Comparison of ENCODE assay signal across 16 cellular contexts in the genomic region with DNA sequence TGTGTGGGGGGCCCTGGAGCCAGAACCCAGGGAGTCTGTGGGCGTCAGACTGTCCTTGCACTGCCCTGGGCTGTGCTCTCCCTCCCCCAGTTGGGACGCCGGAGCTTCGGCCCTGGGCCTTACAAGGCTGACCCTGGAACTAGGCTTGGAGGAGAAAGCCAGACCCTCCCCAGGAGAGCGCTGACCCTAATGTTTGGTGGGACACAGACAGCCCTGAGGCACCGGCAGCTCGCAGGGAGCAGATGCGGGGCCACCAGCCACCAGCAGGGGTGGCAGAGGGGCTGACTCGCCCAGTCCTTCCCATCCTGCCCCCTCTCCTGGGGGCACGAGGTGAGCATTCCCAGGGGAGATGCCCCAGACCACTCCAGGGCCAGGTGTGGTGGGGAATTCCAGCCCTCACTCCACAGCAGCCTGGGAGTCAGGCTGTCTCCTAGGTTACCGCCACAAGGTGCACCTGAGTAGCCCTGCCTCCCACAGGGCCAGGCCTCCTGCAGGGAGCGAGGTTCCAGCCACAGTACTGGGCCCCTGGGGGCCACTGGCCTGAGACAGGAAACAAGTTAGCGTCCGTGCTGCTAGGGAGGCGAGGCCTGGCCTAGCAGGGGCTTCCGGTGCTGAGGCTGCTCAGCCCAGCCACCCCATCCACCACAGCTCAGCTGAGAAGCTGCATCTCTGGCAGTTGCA.
DNase-seq lines count a peak whose midpoint lies in the region; ATAC-seq and TF ChIP-seq lines count a peak whose summit lies in the region.
"Had no signal": no experiment of that assay in that cellular context is flagged by ENCODE, and none has a peak within 500 bp of the region (broad histone marks: within the 10 kb centered on the region; RNA-seq: fewer than 3 reads in every experiment).

No MANE protein-coding gene starts in this region.

- H3K27ac Mint-ChIP-seq in H9 (no peak overlapping the region; a peak in 1 of 7 replicates), brain (peak overlapping the region in 3 of 5 experiments; percentile 95 to 98 (median 96)), nephron progenitor cell (no peak overlapping the region)
- H3K27ac Mint-ChIP-seq: activated CD8-positive, alpha-beta T cell treated with anti-CD3 and anti-CD28 coated beads, Interleukin-2, amount 10 ng/mL, durations not matched to agents 7 days and 5 days; activated T-helper 2 cell treated with anti-CD3 and anti-CD28 coated beads, Interferon-gamma antibody, Interleukin-2, Interleukin-4, amounts not matched to agents 10 μg/mL and 5 μg/mL and 100 μg/mL, durations not matched to agents 14 hours and 24 hours and 36 hours had no signal

- DNase-seq in COLO668 (lab: John Stamatoyannopoulos, UW; ENCODE audit: unreplicated experiment) (peak; percentile 8), H9 (peak; percentile 72), nephron progenitor cell (no peak), SW 1271 (lab: John Stamatoyannopoulos, UW) (no peak), GM10266 (ENCODE audit: extremely low spot score) (no peak)
- DNase-seq in stimulated activated CD4-positive, alpha-beta T cell treated with anti-CD3 and anti-CD28 coated beads, Interleukin-2, amount 100 ng/mL, for 48 hours: no peak
- DNase-seq: activated CD8-positive, alpha-beta T cell treated with anti-CD3 and anti-CD28 coated beads, Interleukin-2, amount 10 ng/mL, durations not matched to agents 7 days and 5 days; C1 segment of cervical spinal cord; DMS53; foreskin keratinocyte; NCI-H1694; NCI-H748 treated with DMSO at 0.1 percent for 48 hours; SHP77 treated with DMSO at 0.1 percent for 48 hours had no signal

- no peak overlapping the region for H3K4me3 Mint-ChIP-seq in H9
- H3K4me3 Mint-ChIP-seq in brain: no peak overlapping the region
- no peak overlapping the region for H3K4me3 Mint-ChIP-seq in nephron progenitor cell
- H3K4me3 Mint-ChIP-seq: activated CD8-positive, alpha-beta T cell treated with anti-CD3 and anti-CD28 coated beads, Interleukin-2, amount 10 ng/mL, durations not matched to agents 7 days and 5 days had no signal

- H3T11ph ChIP-seq in H9 (ENCODE audit: low read length): no peak overlapping the region

- TF ChIP-seq CTCF in H9 (conservative IDR thresholded peaks at IDR 0.05) (peak; percentile 58), brain (conservative IDR thresholded peaks at IDR 0.05) (peak in 1 of 2 experiments; percentile 32), nephron progenitor cell (IDR thresholded peaks at IDR 0.05) (peak; percentile 20), GM10266 (IDR thresholded peaks at IDR 0.05; ENCODE audit: control insufficient read depth, insufficient read depth, low read depth, missing control alignments) (no peak)

- H3K4me1 ChIP-seq in H9 (ENCODE audit: insufficient read depth, low read length): peaks cover 8% of the 10 kb centered on the region; the same call in 1 of the 2 replicates
- H3K4me1 ChIP-seq: foreskin keratinocyte had no signal

- H2BK20ac ChIP-seq in H9 (ENCODE audit: low read depth, low read length, poor library complexity, severe bottlenecking): no peak overlapping the region

- peak overlapping the region; percentile 8 for H3K18ac ChIP-seq in H9 (ENCODE audit: insufficient read length, low read depth, low read length)

- no peak overlapping the region for H2BK12ac ChIP-seq in H9 (ENCODE audit: insufficient read length, low read depth, low read length)

- WGBS in H9 (ENCODE audit: extremely low coverage, insufficient read length, low lambda C conversion rate): no CpG with 5 or more reads among the region's 16 CpGs

- no peaks in the 10 kb centered on the region for H3K9me3 ChIP-seq in H9 (ENCODE audit: control insufficient read depth, low read depth, low read length)

- no peak overlapping the region for H2BK120ac ChIP-seq in H9 (ENCODE audit: low read depth, low read length, poor library complexity, severe bottlenecking)

- H3K27me3 Mint-ChIP-seq in H9 (ENCODE audit: low read depth): no peaks in the 10 kb centered on the region; the same call in 1 of the 2 replicates
- no peaks in the 10 kb centered on the region for H3K27me3 Mint-ChIP-seq in brain
- peaks cover 35% of the 10 kb centered on the region for H3K27me3 Mint-ChIP-seq in nephron progenitor cell (ENCODE audit: low read depth, poor library complexity)

- no peak overlapping the region for H3K56ac ChIP-seq in H9 (ENCODE audit: insufficient read length, low read depth, low read length)

- H3K4me1 Mint-ChIP-seq in H9: peaks cover 42 to 49% of the 10 kb centered on the region in 2 experiments
- H3K4me1 Mint-ChIP-seq in brain: peaks cover 31% of the 10 kb centered on the region
- H3K4me1 Mint-ChIP-seq in nephron progenitor cell: peaks cover 32% of the 10 kb centered on the region

- H4K8ac ChIP-seq in H9 (replicated peaks; ENCODE audit: insufficient read length, low read depth, low read length): no peak overlapping the region

- no peak overlapping the region for H2AK5ac ChIP-seq in H9 (ENCODE audit: insufficient read length, low read length)

- H3K79me2 ChIP-seq in H9 (ENCODE audit: insufficient read depth, low read length): no peaks in the 10 kb centered on the region

- H3K23me2 ChIP-seq in H9 (ENCODE audit: insufficient read length, low read depth, low read length, poor library complexity, severe bottlenecking): no peaks in the 10 kb centered on the region

- no peaks in the 10 kb centered on the region for H3K36me3 Mint-ChIP-seq in H9 (ENCODE audit: insufficient read depth in 1 of 3, low read depth in 3 of 3)
- no peaks in the 10 kb centered on the region for H3K36me3 Mint-ChIP-seq in brain
- no peaks in the 10 kb centered on the region for H3K36me3 Mint-ChIP-seq in nephron progenitor cell (ENCODE audit: low read depth)

- H3K9ac ChIP-seq in H9 (ENCODE audit: extremely low read depth, insufficient read length, low read length): no peak overlapping the region

- H4K20me1 ChIP-seq in H9 (ENCODE audit: control insufficient read depth, insufficient read depth, insufficient read length): no peaks in the 10 kb centered on the region

- H4K5ac ChIP-seq in H9 (ENCODE audit: insufficient read length, low read depth, low read length): no peak overlapping the region

- no peak overlapping the region for H3K23ac ChIP-seq in H9 (ENCODE audit: insufficient read length, low read depth, low read length)

- H3K27ac ChIP-seq in H9 (ENCODE audit: insufficient read length, low read depth, low read length): no peak overlapping the region
- H3K27ac ChIP-seq: foreskin keratinocyte had no signal

- H3K4me2 ChIP-seq in H9 (ENCODE audit: insufficient read depth, insufficient read length, low read length): no peak overlapping the region

- H3K4ac ChIP-seq in H9 (ENCODE audit: low read depth, low read length): no peak overlapping the region

- H3K14ac ChIP-seq in H9 (ENCODE audit: insufficient read depth, low read length): peak overlapping the region; percentile 6; the same call in 1 of the 2 replicates

- H2AFZ ChIP-seq in H9 (ENCODE audit: low read length): no peak overlapping the region

- no peak overlapping the region for H2BK15ac ChIP-seq in H9 (ENCODE audit: low read depth, low read length)

- H3K79me1 ChIP-seq in H9 (ENCODE audit: insufficient read depth, low read depth, low read length, poor library complexity, severe bottlenecking): no peaks in the 10 kb centered on the region

- H3K9me3 Mint-ChIP-seq in H9 (no peaks in the 10 kb centered on the region; a peak in 1 of 5 replicates), brain (no peaks in the 10 kb centered on the region), nephron progenitor cell (no peaks in the 10 kb centered on the region)
- H3K9me3 Mint-ChIP-seq: activated T-helper 2 cell treated with anti-CD3 and anti-CD28 coated beads, Interferon-gamma antibody, Interleukin-2, Interleukin-4, amounts not matched to agents 10 μg/mL and 5 μg/mL and 100 μg/mL, durations not matched to agents 14 hours and 24 hours and 36 hours had no signal

- no peak for ATAC-seq in GM21381 (IDR thresholded peaks at IDR 0.05; ENCODE audit: unreplicated experiment)
- ATAC-seq: activated CD8-positive, alpha-beta T cell treated with anti-CD3 and anti-CD28 coated beads, Interleukin-2, amount 10 ng/mL, durations not matched to agents 7 days and 5 days; foreskin keratinocyte had no signal

- no peaks in the 10 kb centered on the region for H3K27me3 ChIP-seq in H9 (ENCODE audit: insufficient read depth, low read length)
- H3K27me3 ChIP-seq: foreskin keratinocyte had no signal

- H2BK5ac ChIP-seq in H9 (ENCODE audit: insufficient read length, low read length): no peak overlapping the region

- no peak overlapping the region for H4K91ac ChIP-seq in H9 (ENCODE audit: insufficient read length, low read depth, low read length)

Comparison
In these comparisons a context has a peak if more than half of its experiments do, and no peak if none do; other contexts are left out.
1. DNase-seq: peak in COLO668 (single experiment) and H9 (single experiment); none in nephron progenitor cell (single experiment), stimulated activated CD4-positive, alpha-beta T cell treated with anti-CD3 and anti-CD28 coated beads, Interleukin-2, amount 100 ng/mL, for 48 hours (0 of 2), SW 1271 (0 of 2) and GM10266 (single experiment).
2. H3K27ac Mint-ChIP-seq: peak in brain (3 of 5); none in H9 (0 of 3) and nephron progenitor cell (single experiment).